ENCODE assay signal across 22 cellular contexts in the genomic region with DNA sequence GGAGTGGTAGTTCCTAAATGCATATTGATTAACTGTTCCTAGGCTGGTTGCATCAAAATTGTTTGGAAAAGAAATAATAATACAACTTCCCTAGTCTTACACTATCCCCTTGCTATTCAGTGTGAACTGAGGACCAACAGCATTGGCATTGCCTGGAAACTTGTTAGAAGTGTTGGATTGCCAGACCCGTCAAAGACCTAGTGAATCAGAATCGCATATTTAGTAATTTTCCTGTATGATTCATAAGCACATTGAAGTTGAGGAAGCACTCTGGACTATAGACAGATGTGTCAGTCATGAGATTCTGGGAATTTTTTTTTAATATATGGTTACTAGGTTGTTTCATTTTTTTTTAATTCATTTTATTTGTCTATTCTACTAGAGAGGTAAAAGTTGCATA. TPM values are rescaled to one million over a fixed set of nuclear protein-coding genes. Genes with fewer than 3 reads are reported as not detected.
DNase-seq lines count a peak whose midpoint lies in the region; ATAC-seq, FAIRE-seq and TF ChIP-seq lines count a peak whose summit lies in the region.
"Had no signal": no experiment of that assay in that cellular context is flagged by ENCODE, and none has a peak within 500 bp of the region (broad histone marks: within the 10 kb centered on the region; RNA-seq: fewer than 3 reads in every experiment).

No MANE protein-coding gene starts in this region.

- POLR2A ChIA-PET in endothelial cell of umbilical vein (lab: Charles Lee): no interaction called here

- peak; percentile 93 for FAIRE-seq in endothelial cell of umbilical vein (lab: Jason Lieb, UNC)

- H3K27ac ChIP-seq in endothelial cell of umbilical vein (ENCODE audit: insufficient read depth, low read depth, low read length) (peak overlapping the region; percentile 90), left lung (no peak overlapping the region)
- H3K27ac ChIP-seq: prostate gland, uterus had no signal

- no peak overlapping the region for H2AFZ ChIP-seq in endothelial cell of umbilical vein (ENCODE audit: low read depth, low read length)

- H3K9me3 ChIP-seq in MG63 (no peaks in the 10 kb centered on the region), endothelial cell of umbilical vein (replicated peaks; ENCODE audit: control insufficient read depth, insufficient read depth, low read length) (no peaks in the 10 kb centered on the region), left lung (no peaks in the 10 kb centered on the region)
- H3K9me3 ChIP-seq: prostate gland, uterus had no signal

- no peaks in the 10 kb centered on the region for H4K20me1 ChIP-seq in endothelial cell of umbilical vein (replicated peaks; ENCODE audit: control insufficient read depth, extremely low read depth, insufficient read depth, low read length)

- dilution Hi-C loops in endothelial cell of umbilical vein (cut with MboI; ENCODE audit: extremely low pct_ligation_motif_present, low sequenced_read_pairs): no loop called here

- H3K4me2 ChIP-seq in endothelial cell of umbilical vein (ENCODE audit: insufficient read depth, low read length): peak overlapping the region; percentile 98

- BruUV-seq in endothelial cell of umbilical vein (replicated peaks; lab: Mats Ljungman, UMichigan): no TSS peak

- peaks cover 29% of the 10 kb centered on the region for H3K4me1 ChIP-seq in endothelial cell of umbilical vein (ENCODE audit: control insufficient read depth, extremely low read depth, insufficient read depth, low read length)
- no peaks in the 10 kb centered on the region for H3K4me1 ChIP-seq in left lung
- H3K4me1 ChIP-seq: prostate gland, uterus had no signal

- no peaks in the 10 kb centered on the region for H3K9me1 ChIP-seq in endothelial cell of umbilical vein (replicated peaks; ENCODE audit: control insufficient read depth, extremely low read depth, insufficient read depth, low read length)

- peak; percentile 76 for DNase-seq in ELR (ENCODE audit: low read depth)
- DNase-seq in MG63: peak; percentile 57
- DNase-seq in endothelial cell of umbilical vein (ENCODE audit: low read depth, low spot score): peak; percentile 94
- DNase-seq in left lung: no peak
- DNase-seq in inferior parietal cortex (ENCODE audit: extremely low spot score): no peak
- DNase-seq in globus pallidus (ENCODE audit: low spot score): no peak
- no peak for DNase-seq in NCI-H187 treated with DMSO at 0.1 percent for 48 hours (lab: John Stamatoyannopoulos, UW)
- DNase-seq: activated B cell treated with CpG ODN at 0.5 μM for 24 hours; activated CD8-positive, alpha-beta T cell treated with anti-CD3 and anti-CD28 coated beads, Interleukin-2, amount 10 ng/mL, durations not matched to agents 7 days and 5 days; activated naive CD8-positive, alpha-beta T cell treated with anti-CD3 and anti-CD28 coated beads, Interleukin-2, amount 10 ng/mL, durations not matched to agents 7 days and 5 days; activated T-cell treated with anti-CD3 and anti-CD28 coated beads, Interleukin-2, amount 50 U/mL, for 48 hours; CD4-positive, alpha-beta T cell; HFFc6; NCI-H1694 treated with DMSO at 0.1 percent for 48 hours; NCI-H748 treated with DMSO at 0.1 percent for 48 hours; SIG-M5; uterus had no signal

- H3K4me3 ChIP-seq in MG63: no peak overlapping the region
- no peak overlapping the region for H3K4me3 ChIP-seq in endothelial cell of umbilical vein (replicated peaks in 1 of 3; ENCODE audit: insufficient read depth in 1 of 3, low read depth in 1 of 3, low read length in 3 of 3)
- H3K4me3 ChIP-seq in left lung: no peak overlapping the region
- H3K4me3 ChIP-seq: prostate gland, uterus had no signal

- no peaks in the 10 kb centered on the region for H3K36me3 ChIP-seq in MG63
- no peaks in the 10 kb centered on the region for H3K36me3 ChIP-seq in endothelial cell of umbilical vein (ENCODE audit: control insufficient read depth in 2 of 2, extremely low read depth in 1 of 2, insufficient read depth in 2 of 2, low read length in 2 of 2)
- no peaks in the 10 kb centered on the region for H3K36me3 ChIP-seq in left lung
- H3K36me3 ChIP-seq: prostate gland, uterus had no signal

- CTCF ChIA-PET in endothelial cell of umbilical vein (lab: Charles Lee): interaction anchor here (2.4 kb wide), 1 partner anchor 431 kb away, joined by 9 read pairs; no protein-coding TSS in a partner anchor

- ATAC-seq in left lung (peak; percentile 26), GM19467 (IDR thresholded peaks at IDR 0.05; ENCODE audit: unreplicated experiment) (no peak)
- ATAC-seq: activated CD8-positive, alpha-beta T cell treated with anti-CD3 and anti-CD28 coated beads, Interleukin-2, amount 10 ng/mL, durations not matched to agents 7 days and 5 days had no signal

- TF ChIP-seq CTCF in endothelial cell of umbilical vein (IDR thresholded peaks at IDR 0.05; ENCODE audit: extremely low read depth in 1 of 2, insufficient read depth in 1 of 2, low read depth in 1 of 2, low read length in 2 of 2) (no peak), left lung (IDR thresholded peaks at IDR 0.05) (no peak)

- TF ChIP-seq POLR2A in endothelial cell of umbilical vein (IDR thresholded peaks at IDR 0.05; ENCODE audit: low read depth, low read length): no peak

- intact Hi-C loops in endothelial cell of umbilical vein (cut with micrococcal nuclease): loop anchor here (1.0 to 5.0 kb wide), 5 partner anchors 44 to 472 kb away; no protein-coding TSS in a partner anchor
- intact Hi-C loops in left lung (cut with DNase I): no loop called here

- no peak overlapping the region for H3K9ac ChIP-seq in endothelial cell of umbilical vein (replicated peaks; ENCODE audit: extremely low read depth, insufficient read depth, low read length)

- H3K79me2 ChIP-seq in endothelial cell of umbilical vein (ENCODE audit: control insufficient read depth, insufficient read depth, low read length): no peaks in the 10 kb centered on the region

- no peaks in the 10 kb centered on the region for H3K27me3 ChIP-seq in MG63
- H3K27me3 ChIP-seq in endothelial cell of umbilical vein (ENCODE audit: control insufficient read depth in 2 of 2, insufficient read depth in 2 of 2, low read length in 2 of 2): no peaks in the 10 kb centered on the region
- H3K27me3 ChIP-seq in left lung: no peaks in the 10 kb centered on the region
- H3K27me3 ChIP-seq: uterus had no signal

TF ChIP-seq in endothelial cell of umbilical vein, 7 proteins besides CTCF, POLR2A, EP300 and RAD21:
- peak; percentile 97 for TF ChIP-seq FOS (IDR thresholded peaks at IDR 0.05; ENCODE audit: borderline replicate concordance, insufficient read depth, low read length)
- TF ChIP-seq JUN (IDR thresholded peaks at IDR 0.05; ENCODE audit: borderline replicate concordance, insufficient read depth, insufficient read length, low read depth): peak; percentile 86
- no peak for TF ChIP-seq MYC (IDR thresholded peaks at IDR 0.05; ENCODE audit: low read depth, low read length)

RNA-seq across cellular contexts. Expression of a gene that starts 34.7 kb away (rescaled TPM):
- total RNA-seq in MG63 (2014; rRNA removed; shearing (Covaris generic); ENCODE audit: low replicate concordance): not detected in 2 replicates
- total RNA-seq in endothelial cell of umbilical vein: not detected in 2 replicates
- polyA plus RNA-seq in endothelial cell of umbilical vein: 0.07 and 0.08 TPM in 2 replicates
- polyA plus RNA-seq in endothelial cell of umbilical vein (2011; cell fraction: cytosol; rRNA removed): 0.01 and 0.06 TPM in 2 replicates
- 0.10 and 0.20 TPM in 2 replicates for polyA plus RNA-seq in endothelial cell of umbilical vein (2011; cell fraction: nucleus; rRNA removed)
- polyA plus RNA-seq in endothelial cell of umbilical vein (2012): 0.05 and 0.14 TPM in 2 replicates
- polyA minus RNA-seq in endothelial cell of umbilical vein: not detected in 2 replicates
- polyA minus RNA-seq in endothelial cell of umbilical vein (2011; cell fraction: cytosol; rRNA and poly(A)+ RNA removed): not detected
- polyA minus RNA-seq in endothelial cell of umbilical vein (2011; cell fraction: nucleus; rRNA and poly(A)+ RNA removed): 0.34 TPM in 1 of 2 replicates, not detected in the other
- total RNA-seq in left lung: under 1 TPM; 0.31 to 0.38 TPM
- total RNA-seq: activated B cell treated with CpG ODN at 0.5 μM for 24 hours; activated CD8-positive, alpha-beta T cell treated with anti-CD3 and anti-CD28 coated beads, Interleukin-2, amount 10 ng/mL, durations not matched to agents 7 days and 5 days; activated naive CD8-positive, alpha-beta T cell treated with anti-CD3 and anti-CD28 coated beads, Interleukin-2, amount 10 ng/mL, durations not matched to agents 7 days and 5 days; CD4-positive, alpha-beta T cell; HFFc6; mesenteric fat pad; OCI-LY7 had no signal
- polyA plus RNA-seq: AG04450 had no signal

Comparison
In these comparisons a context has a peak if more than half of its experiments do, and no peak if none do; other contexts are left out.
1. DNase-seq: peak in ELR (single experiment), MG63 (single experiment) and endothelial cell of umbilical vein (single experiment); none in left lung (0 of 2), inferior parietal cortex (single experiment), globus pallidus (single experiment) and NCI-H187 treated with DMSO at 0.1 percent for 48 hours (single experiment).